ENCODE assay signal across 1 cellular context in genomic region chr13:44680746-44681355, GRCh38.
TF ChIP-seq lines count a peak whose summit lies in the region.

No MANE protein-coding gene starts in this region.

TF ChIP-seq in IMR-90, 13 proteins besides CTCF, POLR2A, EP300 and RAD21:
- TF ChIP-seq ELK1 (IDR thresholded peaks at IDR 0.05; ENCODE audit: borderline replicate concordance, low read depth, low read length) = no peak
- no peak for TF ChIP-seq RFX5 (IDR thresholded peaks at IDR 0.05; ENCODE audit: low read depth, low read length)
- no peak for TF ChIP-seq RCOR1 (IDR thresholded peaks at IDR 0.05; ENCODE audit: insufficient replicate concordance, low read length)
- TF ChIP-seq CEBPB (IDR thresholded peaks at IDR 0.05; ENCODE audit: low read depth, low read length) = no peak
- TF ChIP-seq MAZ (IDR thresholded peaks at IDR 0.05; ENCODE audit: borderline replicate concordance, low read depth, low read length) = no peak
- no peak for TF ChIP-seq NFE2L2 (IDR thresholded peaks at IDR 0.05; ENCODE audit: low read depth, low read length)
- TF ChIP-seq MAFK (IDR thresholded peaks at IDR 0.05; ENCODE audit: low read depth, low read length) = no peak
- no peak for TF ChIP-seq SMC3 (IDR thresholded peaks at IDR 0.05; ENCODE audit: low read depth, low read length)
- no peak for TF ChIP-seq USF2 (IDR thresholded peaks at IDR 0.05; ENCODE audit: low read depth, low read length)
- TF ChIP-seq MXI1 (IDR thresholded peaks at IDR 0.05; ENCODE audit: borderline replicate concordance, low read depth, low read length) = no peak
